ENCODE assay signal across 12 cellular contexts in genomic region chr2:143085125-143085784, GRCh38. TPM values are rescaled to one million over a fixed set of nuclear protein-coding genes. Genes with fewer than 3 reads are reported as not detected.
DNase-seq lines count a peak whose midpoint lies in the region; ATAC-seq and TF ChIP-seq lines count a peak whose summit lies in the region.
"Had no signal": no experiment of that assay in that cellular context is flagged by ENCODE, and none has a peak within 500 bp of the region (broad histone marks: within the 10 kb centered on the region; RNA-seq: fewer than 3 reads in every experiment).

No MANE protein-coding gene starts in this region.

- 100% methylated on average over 1 of the region's 1 CpG for WGBS in esophagus muscularis mucosa

- H3K4me1 ChIP-seq in esophagus muscularis mucosa = no peaks in the 10 kb centered on the region
- H3K4me1 ChIP-seq: testis had no signal

- no peaks in the 10 kb centered on the region for H3K27me3 ChIP-seq in esophagus muscularis mucosa
- H3K27me3 ChIP-seq: testis had no signal

- no peak for TF ChIP-seq POLR2A in esophagus muscularis mucosa (IDR thresholded peaks at IDR 0.05; ENCODE audit: low read depth)

- H3K4me3 Mint-ChIP-seq in activated naive CD4-positive, alpha-beta T cell treated with anti-CD3 and anti-CD28 coated beads, Interleukin-2, amount 50 U/mL, for 24 hours = no peak overlapping the region
- H3K4me3 Mint-ChIP-seq in stimulated activated effector memory CD8-positive, alpha-beta T cell treated with anti-CD3 and anti-CD28 coated beads, Interleukin-12 subunit alpha, Interleukin-12 subunit beta, amount 100 ng/mL, for 72 hours = peak overlapping the region; percentile 13
- H3K4me3 Mint-ChIP-seq in T-cell = no peak overlapping the region

- POLR2A ChIA-PET in T-cell (lab: Charles Lee) = interaction anchor here in 1 of 2 donors (0.7 kb wide), 1 partner anchor 540 kb away, joined by 4 read pairs; no protein-coding TSS in a partner anchor

- ATAC-seq in GM21737 (IDR thresholded peaks at IDR 0.05; ENCODE audit: unreplicated experiment) (peak; percentile 72), HG03342 (IDR thresholded peaks at IDR 0.05; ENCODE audit: unreplicated experiment) (peak; percentile 58), T-cell (replicated peaks in 1 of 4) (no peak)
- peak; percentile 78 for ATAC-seq in stimulated activated effector memory CD8-positive, alpha-beta T cell treated with anti-CD3 and anti-CD28 coated beads, Interleukin-12 subunit alpha, Interleukin-12 subunit beta, amount 100 ng/mL, for 72 hours
- ATAC-seq: Right ventricle myocardium inferior had no signal

- H3K27ac ChIP-seq in esophagus muscularis mucosa (replicated peaks in 1 of 4) = no peak overlapping the region
- H3K27ac ChIP-seq: testis had no signal

- intact Hi-C loops in esophagus muscularis mucosa (cut with DNase I) = no loop called here

- no peak for DNase-seq in activated naive CD4-positive, alpha-beta T cell treated with Interleukin-2 at 50 U/mL for 16 hours
- DNase-seq in stimulated activated effector memory CD8-positive, alpha-beta T cell treated with anti-CD3 and anti-CD28 coated beads, Interleukin-12 subunit alpha, Interleukin-12 subunit beta, amount 100 ng/mL, for 72 hours (ENCODE audit: low spot score in 2 of 2) = no peak
- DNase-seq in esophagus muscularis mucosa (ENCODE audit: extremely low spot score) (no peak), T-cell (no peak), SK-N-DZ (ENCODE audit: low spot score) (no peak)
- DNase-seq: activated gamma-delta T cell treated with Interleukin-2 at 50 U/mL for 16 hours, cerebellar nuclear complex, testis had no signal

- no peak for TF ChIP-seq CTCF in esophagus muscularis mucosa (IDR thresholded peaks at IDR 0.05)

- no peaks in the 10 kb centered on the region for H3K36me3 ChIP-seq in esophagus muscularis mucosa

- no peaks in the 10 kb centered on the region for H3K36me3 Mint-ChIP-seq in activated naive CD4-positive, alpha-beta T cell treated with anti-CD3 and anti-CD28 coated beads, Interleukin-2, amount 50 U/mL, for 24 hours
- peaks cover 6% of the 10 kb centered on the region for H3K36me3 Mint-ChIP-seq in stimulated activated effector memory CD8-positive, alpha-beta T cell treated with anti-CD3 and anti-CD28 coated beads, Interleukin-12 subunit alpha, Interleukin-12 subunit beta, amount 100 ng/mL, for 72 hours
- H3K36me3 Mint-ChIP-seq in T-cell = no peaks in the 10 kb centered on the region

- H3K4me1 Mint-ChIP-seq in activated naive CD4-positive, alpha-beta T cell treated with anti-CD3 and anti-CD28 coated beads, Interleukin-2, amount 50 U/mL, for 24 hours = peaks cover 25% of the 10 kb centered on the region
- peaks cover 18% of the 10 kb centered on the region for H3K4me1 Mint-ChIP-seq in stimulated activated effector memory CD8-positive, alpha-beta T cell treated with anti-CD3 and anti-CD28 coated beads, Interleukin-12 subunit alpha, Interleukin-12 subunit beta, amount 100 ng/mL, for 72 hours
- H3K4me1 Mint-ChIP-seq in T-cell = peaks cover 4 to 25% (median 18%) of the 10 kb centered on the region in 3 donors

- no peaks in the 10 kb centered on the region for H3K9me3 Mint-ChIP-seq in activated naive CD4-positive, alpha-beta T cell treated with anti-CD3 and anti-CD28 coated beads, Interleukin-2, amount 50 U/mL, for 24 hours
- no peaks in the 10 kb centered on the region for H3K9me3 Mint-ChIP-seq in stimulated activated effector memory CD8-positive, alpha-beta T cell treated with anti-CD3 and anti-CD28 coated beads, Interleukin-12 subunit alpha, Interleukin-12 subunit beta, amount 100 ng/mL, for 72 hours
- H3K9me3 Mint-ChIP-seq in T-cell = no peaks in the 10 kb centered on the region

- no peak for TF ChIP-seq EP300 in esophagus muscularis mucosa (IDR thresholded peaks at IDR 0.05)

- H3K4me3 ChIP-seq in esophagus muscularis mucosa = no peak overlapping the region
- H3K4me3 ChIP-seq: testis had no signal

- H3K9me3 ChIP-seq in esophagus muscularis mucosa = no peaks in the 10 kb centered on the region
- H3K9me3 ChIP-seq: testis had no signal

- H3K27me3 Mint-ChIP-seq in activated naive CD4-positive, alpha-beta T cell treated with anti-CD3 and anti-CD28 coated beads, Interleukin-2, amount 50 U/mL, for 24 hours = no peaks in the 10 kb centered on the region
- H3K27me3 Mint-ChIP-seq in T-cell = no peaks in the 10 kb centered on the region

- CTCF ChIA-PET in T-cell (lab: Charles Lee) = interaction anchor here in 1 of 2 donors (0.6 kb wide), 1 partner anchor 38 kb away, joined by 4 read pairs; no protein-coding TSS in a partner anchor

- peak overlapping the region; percentile 80 for H3K27ac Mint-ChIP-seq in activated naive CD4-positive, alpha-beta T cell treated with anti-CD3 and anti-CD28 coated beads, Interleukin-2, amount 50 U/mL, for 24 hours
- peak overlapping the region; percentile 76 for H3K27ac Mint-ChIP-seq in stimulated activated effector memory CD8-positive, alpha-beta T cell treated with anti-CD3 and anti-CD28 coated beads, Interleukin-12 subunit alpha, Interleukin-12 subunit beta, amount 100 ng/mL, for 72 hours
- H3K27ac Mint-ChIP-seq in T-cell = peak overlapping the region in 1 of 2 donors; percentile 43

RNA-seq across cellular contexts. Expression of gene ARHGAP15, which starts 44.0 kb away (rescaled TPM):
- total RNA-seq in esophagus muscularis mucosa (10 to 100 TPM in 1 of 4 donors, 1 to 10 TPM in 3; 5.4 to 13.3 (median 7.1) TPM), T-cell (100 to 1,000 TPM; 154 to 271 (median 188) TPM)
- polyA plus RNA-seq in SK-N-DZ (2014; cell fraction: cytosol; rRNA removed) = not detected in 2 replicates
- polyA plus RNA-seq in SK-N-DZ (2014; cell fraction: nucleus; rRNA removed) = not detected in 2 replicates

Comparison
In these comparisons a context has a peak if more than half of its experiments do, and no peak if none do; other contexts are left out.
1. ATAC-seq: peak in GM21737 (single experiment), HG03342 (single experiment) and stimulated activated effector memory CD8-positive, alpha-beta T cell treated with anti-CD3 and anti-CD28 coated beads, Interleukin-12 subunit alpha, Interleukin-12 subunit beta, amount 100 ng/mL, for 72 hours (single experiment); none in T-cell (0 of 4).
2. RNA of gene ARHGAP15, which starts 44.0 kb away (total RNA-seq): 154 to 271 TPM in T-cell; 5.4 to 13.3 TPM in esophagus muscularis mucosa; every median in the first group is over 10 times any median in the second.